Comparison of ENCODE assay signal across 14 cellular contexts in genomic region chr4:132218406-132218805, GRCh38.
"Had no signal": no experiment of that assay in that cellular context is flagged by ENCODE, and none has a peak within 500 bp of the region (broad histone marks: within the 10 kb centered on the region; RNA-seq: fewer than 3 reads in every experiment).

No MANE protein-coding gene starts in this region.

- H3K4me3 ChIP-seq: dorsolateral prefrontal cortex, ovary had no signal

- H3K27me3 Mint-ChIP-seq: activated CD4-positive, alpha-beta T cell treated with anti-CD3 and anti-CD28 coated beads, Interleukin-2, amount 10 ng/mL, durations not matched to agents 24 days and 14 days; T-cell had no signal

- H3K27ac Mint-ChIP-seq: activated CD4-positive, alpha-beta T cell treated with anti-CD3 and anti-CD28 coated beads, Interleukin-2, amount 10 ng/mL, durations not matched to agents 24 days and 14 days; T-cell had no signal

- H3K27ac ChIP-seq: dorsolateral prefrontal cortex, ovary had no signal

- H3K9me3 ChIP-seq: ovary had no signal

- H3K36me3 Mint-ChIP-seq: T-cell had no signal

- ATAC-seq: esophagus mucosa, left ventricle myocardium superior, T-cell had no signal

- H3K9me3 Mint-ChIP-seq: activated CD4-positive, alpha-beta T cell treated with anti-CD3 and anti-CD28 coated beads, Interleukin-2, amount 10 ng/mL, durations not matched to agents 24 days and 14 days had no signal

- H3K4me1 Mint-ChIP-seq: activated CD4-positive, alpha-beta T cell treated with anti-CD3 and anti-CD28 coated beads, Interleukin-2, amount 10 ng/mL, durations not matched to agents 24 days and 14 days; T-cell had no signal

- H3K4me3 Mint-ChIP-seq: activated CD4-positive, alpha-beta T cell treated with anti-CD3 and anti-CD28 coated beads, Interleukin-2, amount 10 ng/mL, durations not matched to agents 24 days and 14 days; T-cell had no signal

- H3K27me3 ChIP-seq: dorsolateral prefrontal cortex, ovary had no signal

- DNase-seq: activated CD4-positive, alpha-beta T cell treated with anti-CD3 and anti-CD28 coated beads, Interleukin-2, amount 10 ng/mL, durations not matched to agents 24 days and 14 days; activated naive CD4-positive, alpha-beta T cell treated with anti-CD3 and anti-CD28 coated beads, Interleukin-2, amount 50 U/mL, for 16 hours; activated T-cell treated with anti-CD3 and anti-CD28 coated beads for 4 hours; amygdala; dorsolateral prefrontal cortex; head of caudate nucleus; left ventricle myocardium superior; mesendoderm; ovary; stimulated activated CD4-positive, alpha-beta T cell treated with anti-CD3 and anti-CD28 coated beads, Interleukin-12 subunit alpha, Interleukin-12 subunit beta, amount 100 ng/mL, for 4 hours; stimulated activated naive CD4-positive, alpha-beta T cell; T-cell; trophoblast cell had no signal

- H3K36me3 ChIP-seq: ovary had no signal
